Comparison of ENCODE assay signal across 10 cellular contexts in the genomic region with DNA sequence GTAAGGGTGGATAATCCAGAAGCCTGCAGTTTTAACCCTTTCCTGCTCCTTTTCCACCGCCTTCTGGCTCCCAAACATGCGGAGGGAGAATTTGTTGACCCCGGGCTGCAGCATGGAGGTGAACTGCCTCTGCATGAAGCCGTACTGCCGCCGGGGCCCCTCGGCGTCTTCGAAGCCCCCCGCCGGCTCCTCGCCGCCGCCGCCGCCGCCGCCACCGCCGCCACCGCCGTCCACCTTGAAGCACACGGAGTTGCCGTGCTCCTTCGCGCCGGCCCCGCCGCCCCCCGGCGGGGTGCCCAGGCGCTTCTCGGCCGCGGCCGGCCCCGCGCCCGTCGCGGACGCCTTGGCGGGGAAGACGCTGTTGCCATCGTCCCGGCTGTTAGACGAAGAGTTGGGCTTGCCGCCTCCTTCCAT. TPM values are rescaled to one million over a fixed set of nuclear protein-coding genes. Genes with fewer than 3 reads are reported as not detected.
DNase-seq lines count a peak whose midpoint lies in the region; ATAC-seq, FAIRE-seq and TF ChIP-seq lines count a peak whose summit lies in the region.
"Had no signal": no experiment of that assay in that cellular context is flagged by ENCODE, and none has a peak within 500 bp of the region (broad histone marks: within the 10 kb centered on the region; RNA-seq: fewer than 3 reads in every experiment).

No MANE protein-coding gene starts in this region.

- no peak for TF ChIP-seq POLR2A in suprapubic skin (IDR thresholded peaks at IDR 0.05)

- no peak overlapping the region for H2AFZ ChIP-seq in H9 (ENCODE audit: low read length)
- H2AFZ ChIP-seq in astrocyte (ENCODE audit: low read depth, low read length): no peak overlapping the region
- H2AFZ ChIP-seq in keratinocyte (ENCODE audit: control insufficient read depth, low read length): no peak overlapping the region

- no peak overlapping the region for H3T11ph ChIP-seq in H9 (ENCODE audit: low read length)

- no peak for FAIRE-seq in astrocyte (lab: Jason Lieb, UNC)
- no peak for FAIRE-seq in keratinocyte (lab: Jason Lieb, UNC)

- H3K14ac ChIP-seq in H9 (ENCODE audit: insufficient read depth, low read length): no peak overlapping the region

- no peak for TF ChIP-seq EP300 in suprapubic skin (IDR thresholded peaks at IDR 0.05)

- H4K20me1 ChIP-seq in H9 (ENCODE audit: control insufficient read depth, insufficient read depth, insufficient read length) (no peaks in the 10 kb centered on the region), astrocyte (ENCODE audit: insufficient read depth, low read length) (no peaks in the 10 kb centered on the region), keratinocyte (ENCODE audit: control insufficient read depth, extremely low read depth, insufficient read depth, low read length) (no peaks in the 10 kb centered on the region)

- no peak overlapping the region for H2BK15ac ChIP-seq in H9 (ENCODE audit: low read depth, low read length)

- H3K27me3 ChIP-seq in H9 (ENCODE audit: insufficient read depth, low read length) (no peaks in the 10 kb centered on the region; the same call in 1 of the 2 replicates), astrocyte (ENCODE audit: insufficient read depth, low read length) (peaks cover 8% of the 10 kb centered on the region), keratinocyte (ENCODE audit: control insufficient read depth, extremely low read depth, insufficient read depth, low read length) (peaks cover 16% of the 10 kb centered on the region), suprapubic skin (peaks cover 52% of the 10 kb centered on the region)

- H3K36me3 ChIP-seq in astrocyte (ENCODE audit: insufficient read depth, low read length) (no peaks in the 10 kb centered on the region), keratinocyte (ENCODE audit: control insufficient read depth in 2 of 2, extremely low read depth in 1 of 2, insufficient read depth in 2 of 2, low read length in 2 of 2) (no peaks in the 10 kb centered on the region), suprapubic skin (no peaks in the 10 kb centered on the region)

- H3K4ac ChIP-seq in H9 (ENCODE audit: low read depth, low read length): no peak overlapping the region

- no peak overlapping the region for H2BK12ac ChIP-seq in H9 (ENCODE audit: insufficient read length, low read depth, low read length)

- dilution Hi-C loops in keratinocyte (cut with MboI; ENCODE audit: extremely low pct_ligation_motif_present, low sequenced_read_pairs): no loop called here

- H3K9me1 ChIP-seq in keratinocyte (ENCODE audit: control insufficient read depth, extremely low read depth, insufficient read depth, low read length): no peaks in the 10 kb centered on the region

- no peaks in the 10 kb centered on the region for H3K9me3 ChIP-seq in H9 (ENCODE audit: control insufficient read depth, low read depth, low read length)
- no peaks in the 10 kb centered on the region for H3K9me3 ChIP-seq in astrocyte (ENCODE audit: insufficient read depth, low read depth, low read length)
- no peaks in the 10 kb centered on the region for H3K9me3 ChIP-seq in keratinocyte (ENCODE audit: control insufficient read depth, low read depth, low read length)
- no peaks in the 10 kb centered on the region for H3K9me3 ChIP-seq in suprapubic skin

- no CpG with 5 or more reads among the region's 48 CpGs for WGBS in H9 (ENCODE audit: extremely low coverage, insufficient read length, low lambda C conversion rate)
- WGBS in suprapubic skin: 4% methylated on average over 33 of the region's 48 CpGs

- H3K79me2 ChIP-seq in H9 (ENCODE audit: insufficient read depth, low read length): no peaks in the 10 kb centered on the region
- H3K79me2 ChIP-seq in astrocyte (ENCODE audit: insufficient read depth, low read length): no peaks in the 10 kb centered on the region
- H3K79me2 ChIP-seq in keratinocyte (ENCODE audit: control insufficient read depth, insufficient read depth, low read length): no peaks in the 10 kb centered on the region

- ATAC-seq in GM18867 (IDR thresholded peaks at IDR 0.05; ENCODE audit: unreplicated experiment): no peak
- ATAC-seq in activated naive CD4-positive, alpha-beta T cell treated with anti-CD3 and anti-CD28 coated beads, Interleukin-2, amount 50 U/mL, for 72 hours: no peak

- H3K4me1 Mint-ChIP-seq in H9 (peaks cover 27 to 28% of the 10 kb centered on the region in 2 experiments), astrocyte (ENCODE audit: low read depth, unreplicated experiment) (peaks cover 4% of the 10 kb centered on the region)

- no peaks in the 10 kb centered on the region for H3K9me3 Mint-ChIP-seq in H9
- H3K9me3 Mint-ChIP-seq in astrocyte (ENCODE audit: unreplicated experiment): peaks cover 4% of the 10 kb centered on the region
- peaks cover 12 to 26% of the 10 kb centered on the region in 2 donors for H3K9me3 Mint-ChIP-seq in activated naive CD4-positive, alpha-beta T cell treated with anti-CD3 and anti-CD28 coated beads, Interleukin-2, amount 50 U/mL, for 72 hours

- H3K27ac ChIP-seq in H9 (ENCODE audit: insufficient read length, low read depth, low read length) (no peak overlapping the region), astrocyte (ENCODE audit: low read depth, low read length) (no peak overlapping the region), keratinocyte (ENCODE audit: control insufficient read depth, insufficient read depth, low read length) (no peak overlapping the region), suprapubic skin (no peak overlapping the region)

- H3K23me2 ChIP-seq in H9 (ENCODE audit: insufficient read length, low read depth, low read length, poor library complexity, severe bottlenecking): peaks cover 9% of the 10 kb centered on the region

- H4K8ac ChIP-seq in H9 (replicated peaks; ENCODE audit: insufficient read length, low read depth, low read length): no peak overlapping the region

- H3K4me3 ChIP-seq in astrocyte (ENCODE audit: insufficient read depth, low read depth, low read length): no peak overlapping the region
- H3K4me3 ChIP-seq in keratinocyte (ENCODE audit: control insufficient read depth in 2 of 3, extremely low read depth in 1 of 3, insufficient read depth in 2 of 3, low read depth in 1 of 3, low read length in 3 of 3): no peak overlapping the region
- peak overlapping the region; percentile 47 for H3K4me3 ChIP-seq in suprapubic skin

- no peak overlapping the region for H2BK120ac ChIP-seq in H9 (ENCODE audit: low read depth, low read length, poor library complexity, severe bottlenecking)

- H3K36me3 Mint-ChIP-seq in H9 (ENCODE audit: insufficient read depth in 1 of 3, low read depth in 3 of 3) (no peaks in the 10 kb centered on the region; a peak in 1 of 7 replicates), astrocyte (ENCODE audit: low read depth, unreplicated experiment) (no peaks in the 10 kb centered on the region)
- peaks cover 18 to 23% of the 10 kb centered on the region in 2 donors for H3K36me3 Mint-ChIP-seq in activated naive CD4-positive, alpha-beta T cell treated with anti-CD3 and anti-CD28 coated beads, Interleukin-2, amount 50 U/mL, for 72 hours

- H2BK20ac ChIP-seq in H9 (ENCODE audit: low read depth, low read length, poor library complexity, severe bottlenecking): no peak overlapping the region

- no peak overlapping the region for H2BK5ac ChIP-seq in H9 (ENCODE audit: insufficient read length, low read length)

- H3K4me2 ChIP-seq in H9 (ENCODE audit: insufficient read depth, insufficient read length, low read length) (peak overlapping the region; percentile 96), astrocyte (ENCODE audit: low read length) (peak overlapping the region; percentile 67), keratinocyte (ENCODE audit: control insufficient read depth, extremely low read depth, insufficient read depth, low read depth, low read length) (peak overlapping the region; percentile 27)

- H3K56ac ChIP-seq in H9 (ENCODE audit: insufficient read length, low read depth, low read length): no peak overlapping the region

- TF ChIP-seq CTCF in H9 (conservative IDR thresholded peaks at IDR 0.05) (no peak), astrocyte (IDR thresholded peaks at IDR 0.05; ENCODE audit: insufficient read depth, low read depth, low read length) (no peak), keratinocyte (optimal IDR thresholded peaks at IDR 0.05 in 1 of 3, IDR thresholded peaks at IDR 0.05 in 1 of 3, conservative IDR thresholded peaks at IDR 0.05 in 1 of 3; ENCODE audit: extremely low read depth in 1 of 3, insufficient read depth in 2 of 3, low read length in 3 of 3) (no peak), suprapubic skin (IDR thresholded peaks at IDR 0.05) (no peak)

- H4K5ac ChIP-seq in H9 (ENCODE audit: insufficient read length, low read depth, low read length): no peak overlapping the region

- H4K91ac ChIP-seq in H9 (ENCODE audit: insufficient read length, low read depth, low read length): no peak overlapping the region

- H3K4me3 Mint-ChIP-seq in H9 (peak overlapping the region; percentile 76 to 87), astrocyte (ENCODE audit: unreplicated experiment) (no peak overlapping the region)

- no peaks in the 10 kb centered on the region for H3K79me1 ChIP-seq in H9 (ENCODE audit: insufficient read depth, low read depth, low read length, poor library complexity, severe bottlenecking)

- H3K9ac ChIP-seq in H9 (ENCODE audit: extremely low read depth, insufficient read length, low read length): no peak overlapping the region
- H3K9ac ChIP-seq in astrocyte (ENCODE audit: low read length): no peak overlapping the region
- no peak overlapping the region for H3K9ac ChIP-seq in keratinocyte (ENCODE audit: control insufficient read depth, extremely low read depth, insufficient read depth, low read length)

- no peak for DNase-seq in H9
- no peak for DNase-seq in astrocyte (ENCODE audit: low read depth)
- no peak for DNase-seq in keratinocyte (ENCODE audit: low read depth, low spot score)
- no peak for DNase-seq in suprapubic skin (ENCODE audit: low spot score in 2 of 2)
- DNase-seq in NCI-H2029 treated with DMSO at 0.1 percent for 48 hours (lab: John Stamatoyannopoulos, UW): no peak
- DNase-seq in activated naive CD4-positive, alpha-beta T cell treated with anti-CD3 and anti-CD28 coated beads, Interleukin-2, amount 50 U/mL, for 72 hours (ENCODE audit: low spot score in 2 of 2): no peak
- DNase-seq: activated CD4-positive, alpha-beta T cell treated with anti-CD3 and anti-CD28 coated beads for 1 hour; SIG-M5 had no signal

- no peak overlapping the region for H3K27ac Mint-ChIP-seq in H9
- H3K27ac Mint-ChIP-seq in astrocyte (ENCODE audit: unreplicated experiment): no peak overlapping the region
- no peak overlapping the region for H3K27ac Mint-ChIP-seq in activated naive CD4-positive, alpha-beta T cell treated with anti-CD3 and anti-CD28 coated beads, Interleukin-2, amount 50 U/mL, for 72 hours
- H3K27ac Mint-ChIP-seq: naive thymus-derived CD4-positive, alpha-beta T cell had no signal

- no peak overlapping the region for H3K23ac ChIP-seq in H9 (ENCODE audit: insufficient read length, low read depth, low read length)

- no peak overlapping the region for H3K18ac ChIP-seq in H9 (ENCODE audit: insufficient read length, low read depth, low read length)

- no peak overlapping the region for H2AK5ac ChIP-seq in H9 (ENCODE audit: insufficient read length, low read length)

- H3K27me3 Mint-ChIP-seq in H9 (ENCODE audit: low read depth) (peaks cover 16% of the 10 kb centered on the region), astrocyte (ENCODE audit: low read depth, unreplicated experiment) (peaks cover 27% of the 10 kb centered on the region)

- H3K4me1 ChIP-seq in H9 (ENCODE audit: insufficient read depth, low read length): no peaks in the 10 kb centered on the region; the same call in 1 of the 2 replicates
- no peaks in the 10 kb centered on the region for H3K4me1 ChIP-seq in astrocyte (ENCODE audit: insufficient read depth, low read length)
- H3K4me1 ChIP-seq in keratinocyte (ENCODE audit: control insufficient read depth, extremely low read depth, insufficient read depth, low read length): no peaks in the 10 kb centered on the region
- H3K4me1 ChIP-seq in suprapubic skin: peaks cover 14% of the 10 kb centered on the region

RNA-seq across cellular contexts. Expression of gene HCN1, which starts 0.5 kb away (rescaled TPM):
- 2.9 and 4.6 TPM in 2 replicates for total RNA-seq in H9 (2021)
- total RNA-seq in astrocyte: 0.11 and 0.17 TPM in 2 replicates
- polyA plus RNA-seq in keratinocyte: not detected in 3 replicates
- not detected for polyA plus RNA-seq in keratinocyte (2011; ENCODE audit: low read depth)
- not detected in 2 replicates for polyA plus RNA-seq in keratinocyte (2011; cell fraction: cytosol; rRNA removed)
- not detected in 2 replicates for polyA plus RNA-seq in keratinocyte (2011; cell fraction: nucleus; rRNA removed)
- not detected in 2 replicates for polyA plus RNA-seq in keratinocyte (2012; ENCODE audit: low replicate concordance)
- polyA minus RNA-seq in keratinocyte: not detected in 3 replicates
- polyA minus RNA-seq in keratinocyte (2011; cell fraction: cytosol; rRNA and poly(A)+ RNA removed): not detected
- polyA minus RNA-seq in keratinocyte (2011; cell fraction: nucleus; rRNA and poly(A)+ RNA removed): not detected in 2 replicates
- under 1 TPM in 1 of 4 donors, not detected in 3; 0.13 TPM for total RNA-seq in suprapubic skin
- not detected for total RNA-seq in activated naive CD4-positive, alpha-beta T cell treated with anti-CD3 and anti-CD28 coated beads, Interleukin-2, amount 50 U/mL, for 72 hours
- total RNA-seq: naive thymus-derived CD4-positive, alpha-beta T cell had no signal
- polyA plus RNA-seq: naive thymus-derived CD4-positive, alpha-beta T cell had no signal

Comparison
In these comparisons a context has a peak if more than half of its experiments do, and no peak if none do; other contexts are left out.
1. H3K4me2 ChIP-seq: peak in every context shown above with its lines; median percentile 96 in H9; 67 in astrocyte; 27 in keratinocyte.